In genomic region chr2:81403508-81403907, GRCh38 we compare ENCODE assay signal across 37 cellular contexts.
"Had no signal": no experiment of that assay in that cellular context is flagged by ENCODE, and none has a peak within 500 bp of the region (broad histone marks: within the 10 kb centered on the region; RNA-seq: fewer than 3 reads in every experiment).

No MANE protein-coding gene starts in this region.

- H3K27ac Mint-ChIP-seq: activated B cell treated with CpG ODN at 0.5 μM for 24 hours; activated CD4-positive, alpha-beta memory T cell treated with anti-CD3 and anti-CD28 coated beads for 36 hours; activated CD4-positive, alpha-beta T cell treated with anti-CD3 and anti-CD28 coated beads, Interleukin-2, amount 10 ng/mL, durations not matched to agents 24 days and 14 days; activated CD8-positive, alpha-beta T cell treated with anti-CD3 and anti-CD28 coated beads for 36 hours; activated naive CD4-positive, alpha-beta T cell treated with anti-CD3 and anti-CD28 coated beads for 36 hours; activated naive CD4-positive, alpha-beta T cell treated with anti-CD3 and anti-CD28 coated beads, Interleukin-2, amount 50 U/mL, for 72 hours; activated naive CD8-positive, alpha-beta T cell treated with anti-CD3 and anti-CD28 coated beads for 36 hours; activated T-cell treated with anti-CD3 and anti-CD28 coated beads, Interleukin-2, amount 50 U/mL, for 72 hours; activated T-helper 1 cell treated with anti-CD3 and anti-CD28 coated beads, Interleukin-12 subunit alpha, Interleukin-12 subunit beta, Interleukin-2, Interleukin-4 antibody, amounts not matched to agents 30 ng/mL and 10 ng/mL and 1 ng/mL, durations not matched to agents 14 hours and 24 hours and 36 hours; activated T-helper 17 cell treated with anti-CD3 and anti-CD28 coated beads, Interleukin-2, amount 50 U/mL, for 72 hours; brain; T-cell; T-helper 17 cell had no signal

- ATAC-seq: activated CD8-positive, alpha-beta T cell treated with anti-CD3 and anti-CD28 coated beads for 36 hours; activated naive CD4-positive, alpha-beta T cell treated with anti-CD3 and anti-CD28 coated beads, Interleukin-2, amount 50 U/mL, for 72 hours; activated T-cell treated with anti-CD3 and anti-CD28 coated beads, Interleukin-2, amount 50 U/mL, for 4 hours; activated T-cell treated with anti-CD3 and anti-CD28 coated beads, Interleukin-2, amount 50 U/mL, for 72 hours; activated T-helper 17 cell treated with anti-CD3 and anti-CD28 coated beads, Interleukin-2, amount 50 U/mL, for 72 hours; T-cell; T-helper 17 cell had no signal

- H3K9me3 Mint-ChIP-seq: activated naive CD4-positive, alpha-beta T cell treated with anti-CD3 and anti-CD28 coated beads for 36 hours; brain had no signal

- H3K27me3 Mint-ChIP-seq: activated B cell treated with CpG ODN at 0.5 μM for 24 hours; activated CD4-positive, alpha-beta memory T cell treated with anti-CD3 and anti-CD28 coated beads for 36 hours; activated CD4-positive, alpha-beta T cell treated with anti-CD3 and anti-CD28 coated beads, Interleukin-2, amount 10 ng/mL, durations not matched to agents 24 days and 14 days; activated CD8-positive, alpha-beta T cell treated with anti-CD3 and anti-CD28 coated beads for 36 hours; activated naive CD8-positive, alpha-beta T cell treated with anti-CD3 and anti-CD28 coated beads for 36 hours; activated T-helper 17 cell treated with anti-CD3 and anti-CD28 coated beads, Interleukin-2, amount 50 U/mL, for 72 hours; central memory CD8-positive, alpha-beta T cell; T-cell; T-helper 17 cell had no signal

- H3K4me3 ChIP-seq: adrenal gland, cardiac muscle cell had no signal

- H3K27me3 ChIP-seq: adrenal gland, cardiac muscle cell had no signal

- H3K27ac ChIP-seq: adrenal gland, cardiac muscle cell, VCaP had no signal

- H3K9me3 ChIP-seq: adrenal gland had no signal

- H3K36me3 ChIP-seq: adrenal gland, cardiac muscle cell had no signal

- H3K36me3 Mint-ChIP-seq: activated CD4-positive, alpha-beta memory T cell treated with anti-CD3 and anti-CD28 coated beads for 36 hours; activated naive CD4-positive, alpha-beta T cell treated with anti-CD3 and anti-CD28 coated beads, Interleukin-2, amount 50 U/mL, for 72 hours; activated naive CD8-positive, alpha-beta T cell treated with anti-CD3 and anti-CD28 coated beads for 36 hours; brain; T-cell had no signal

- H3K4me1 Mint-ChIP-seq: activated B cell treated with CpG ODN at 0.5 μM for 24 hours; activated CD4-positive, alpha-beta T cell treated with anti-CD3 and anti-CD28 coated beads, Interleukin-2, amount 10 ng/mL, durations not matched to agents 24 days and 14 days; activated naive CD8-positive, alpha-beta T cell treated with anti-CD3 and anti-CD28 coated beads for 36 hours; activated T-helper 17 cell treated with anti-CD3 and anti-CD28 coated beads, Interleukin-2, amount 50 U/mL, for 72 hours; brain; central memory CD8-positive, alpha-beta T cell; T-cell; T-helper 17 cell had no signal

- H3K4me1 ChIP-seq: adrenal gland had no signal

- H3K4me3 Mint-ChIP-seq: activated B cell treated with CpG ODN at 0.5 μM for 24 hours; activated CD4-positive, alpha-beta memory T cell treated with anti-CD3 and anti-CD28 coated beads for 36 hours; activated CD4-positive, alpha-beta T cell treated with anti-CD3 and anti-CD28 coated beads, Interleukin-2, amount 10 ng/mL, durations not matched to agents 24 days and 14 days; activated CD8-positive, alpha-beta T cell treated with anti-CD3 and anti-CD28 coated beads for 36 hours; activated naive CD4-positive, alpha-beta T cell treated with anti-CD3 and anti-CD28 coated beads for 36 hours; activated naive CD8-positive, alpha-beta T cell treated with anti-CD3 and anti-CD28 coated beads for 36 hours; activated T-cell treated with anti-CD3 and anti-CD28 coated beads, Interleukin-2, amount 50 U/mL, for 4 hours; activated T-cell treated with anti-CD3 and anti-CD28 coated beads, Interleukin-2, amount 50 U/mL, for 72 hours; activated T-helper 1 cell treated with anti-CD3 and anti-CD28 coated beads, Interleukin-12 subunit alpha, Interleukin-12 subunit beta, Interleukin-2, Interleukin-4 antibody, amounts not matched to agents 30 ng/mL and 10 ng/mL and 1 ng/mL, durations not matched to agents 14 hours and 24 hours and 36 hours; activated T-helper 17 cell treated with anti-CD3 and anti-CD28 coated beads, Interleukin-2, amount 50 U/mL, for 72 hours; brain; central memory CD8-positive, alpha-beta T cell; T-cell; T-helper 17 cell had no signal

- FAIRE-seq: astrocyte, bronchial epithelial cell, TTC549 had no signal

- DNase-seq: activated B cell treated with CpG ODN at 0.5 μM for 24 hours; activated CD4-positive, alpha-beta memory T cell treated with anti-CD3 and anti-CD28 coated beads for 36 hours; activated CD4-positive, alpha-beta T cell treated with anti-CD3 and anti-CD28 coated beads for 4 hours; activated CD4-positive, alpha-beta T cell treated with anti-CD3 and anti-CD28 coated beads, Interleukin-2, amount 10 ng/mL, durations not matched to agents 24 days and 14 days; activated CD4-positive, alpha-beta T cell treated with anti-CD3 and anti-CD28 coated beads, Interleukin-2, amount 50 U/mL, for 1 hour; activated CD4-positive, alpha-beta T cell treated with anti-CD3 and anti-CD28 coated beads, Interleukin-2, amount 50 U/mL, for 4 hours; activated CD4-positive, CD25-positive, alpha-beta regulatory T cell treated with anti-CD3 and anti-CD28 coated beads, Interleukin-2, amount 50 U/mL, for 72 hours; activated CD8-positive, alpha-beta memory T cell treated with anti-CD3 and anti-CD28 coated beads, Interleukin-2, amount 50 U/mL, for 4 hours; activated CD8-positive, alpha-beta T cell treated with anti-CD3 and anti-CD28 coated beads for 36 hours; activated effector memory CD4-positive, alpha-beta T cell treated with anti-CD3 and anti-CD28 coated beads, Interleukin-2, amount 50 U/mL, for 16 hours; activated gamma-delta T cell treated with Interleukin-2 at 50 U/mL for 16 hours; activated naive CD4-positive, alpha-beta T cell; activated naive CD4-positive, alpha-beta T cell treated with anti-CD3 and anti-CD28 coated beads for 36 hours; activated naive CD4-positive, alpha-beta T cell treated with anti-CD3 and anti-CD28 coated beads, Interleukin-2, amount 50 U/mL, for 16 hours; activated naive CD8-positive, alpha-beta T cell treated with anti-CD3 and anti-CD28 coated beads for 36 hours; activated T-cell treated with anti-CD3 and anti-CD28 coated beads for 4 hours; activated T-cell treated with anti-CD3 and anti-CD28 coated beads, Interleukin-2, amount 50 U/mL, for 1 hour; activated T-cell treated with anti-CD3 and anti-CD28 coated beads, Interleukin-2, amount 50 U/mL, for 4 hours; activated T-cell treated with anti-CD3 and anti-CD28 coated beads, Interleukin-2, amount 50 U/mL, for 72 hours; adrenal gland; amniotic stem cell; aorta; caudate nucleus; cerebellar nuclear complex; T-cell; T-helper 17 cell; T-helper 9 cell had no signal
